Comparison of ENCODE assay signal across 9 cellular contexts in the genomic region with DNA sequence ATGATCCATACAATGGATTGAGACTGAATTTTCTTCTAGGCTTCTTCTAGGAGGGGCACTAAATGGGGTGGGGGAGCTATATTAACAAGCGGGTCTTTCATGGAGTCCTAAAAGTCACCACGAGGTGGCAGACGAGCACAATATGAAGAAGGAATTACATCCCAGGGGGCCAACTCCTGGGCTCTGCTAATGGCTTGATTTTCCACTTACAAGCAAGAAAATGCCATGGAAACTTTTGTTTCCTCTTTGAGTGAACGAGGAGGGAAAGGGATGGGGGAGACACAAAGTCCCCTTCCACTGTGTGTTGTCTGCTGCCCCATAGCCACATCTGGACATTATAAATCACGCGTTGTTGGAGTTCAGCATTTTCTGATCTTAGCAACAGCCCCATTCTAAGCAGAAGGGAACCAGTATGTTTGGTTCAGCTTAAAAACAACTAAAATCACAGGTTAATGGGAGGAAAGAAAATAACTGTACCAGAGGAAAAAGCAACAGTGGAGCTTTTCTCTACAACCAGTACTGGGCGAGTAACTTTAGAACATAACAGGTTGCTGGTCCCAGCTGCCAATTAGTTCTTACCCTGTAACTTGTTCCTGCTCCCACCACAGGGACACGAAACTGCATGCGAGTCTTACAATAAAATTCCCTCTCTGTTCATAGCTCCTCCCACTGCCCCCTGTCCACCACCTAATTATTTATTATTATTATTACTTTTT.
DNase-seq lines count a peak whose midpoint lies in the region; ATAC-seq and TF ChIP-seq lines count a peak whose summit lies in the region.
"Had no signal": no experiment of that assay in that cellular context is flagged by ENCODE, and none has a peak within 500 bp of the region (broad histone marks: within the 10 kb centered on the region; RNA-seq: fewer than 3 reads in every experiment).

No MANE protein-coding gene starts in this region.

- no peaks in the 10 kb centered on the region for H3K4me1 Mint-ChIP-seq in activated CD8-positive, alpha-beta T cell treated with anti-CD3 and anti-CD28 coated beads, Interleukin-2, amount 10 ng/mL, durations not matched to agents 7 days and 5 days (ENCODE audit: low read depth)
- H3K4me1 Mint-ChIP-seq in nephron progenitor cell (peaks cover 93% of the 10 kb centered on the region), type B pancreatic cell (ENCODE audit: unreplicated experiment) (peaks cover 80% of the 10 kb centered on the region)

- peak; percentile 36 for DNase-seq in GM10266 (ENCODE audit: extremely low spot score)
- peak; percentile 47 for DNase-seq in NCI-H446 treated with DMSO at 0.1 percent for 48 hours (lab: John Stamatoyannopoulos, UW)
- DNase-seq in activated CD8-positive, alpha-beta T cell treated with anti-CD3 and anti-CD28 coated beads, Interleukin-2, amount 10 ng/mL, durations not matched to agents 7 days and 5 days: peak; percentile 57
- no peak for DNase-seq in esophagus muscularis mucosa (ENCODE audit: extremely low spot score)
- peak; percentile 82 for DNase-seq in nephron progenitor cell
- peak; percentile 72 for DNase-seq in type B pancreatic cell (ENCODE audit: extremely low spot score, unreplicated experiment)

- H3K4me3 ChIP-seq in esophagus muscularis mucosa: no peak overlapping the region

- no peak overlapping the region for H3K27ac Mint-ChIP-seq in activated CD8-positive, alpha-beta T cell treated with anti-CD3 and anti-CD28 coated beads, Interleukin-2, amount 10 ng/mL, durations not matched to agents 7 days and 5 days
- H3K27ac Mint-ChIP-seq in nephron progenitor cell (no peak overlapping the region), type B pancreatic cell (peak overlapping the region; percentile 27)

- TF ChIP-seq CTCF in GM10266 (IDR thresholded peaks at IDR 0.05; ENCODE audit: control insufficient read depth, insufficient read depth, low read depth, missing control alignments) (peak; percentile 50), esophagus muscularis mucosa (IDR thresholded peaks at IDR 0.05) (peak; percentile 78 to 82 (median 80)), nephron progenitor cell (IDR thresholded peaks at IDR 0.05) (peak; percentile 82), type B pancreatic cell (conservative IDR thresholded peaks at IDR 0.05) (peak; percentile 93)

- no peaks in the 10 kb centered on the region for H3K27me3 ChIP-seq in esophagus muscularis mucosa

- H3K4me3 Mint-ChIP-seq in activated CD8-positive, alpha-beta T cell treated with anti-CD3 and anti-CD28 coated beads, Interleukin-2, amount 10 ng/mL, durations not matched to agents 7 days and 5 days: no peak overlapping the region
- peak overlapping the region; percentile 24 for H3K4me3 Mint-ChIP-seq in nephron progenitor cell
- peak overlapping the region; percentile 10 for H3K4me3 Mint-ChIP-seq in type B pancreatic cell

- CTCF ChIA-PET in activated CD8-positive, alpha-beta T cell treated with anti-CD3 and anti-CD28 coated beads, Interleukin-2, amount 10 ng/mL, durations not matched to agents 7 days and 5 days (lab: Charles Lee): interaction anchor here (0.7 to 4.4 kb wide), 25 partner anchors 10 to 1416 kb away, joined by 3 to 32 read pairs (median 3); no protein-coding TSS in a partner anchor

- no peaks in the 10 kb centered on the region for H3K36me3 Mint-ChIP-seq in activated CD8-positive, alpha-beta T cell treated with anti-CD3 and anti-CD28 coated beads, Interleukin-2, amount 10 ng/mL, durations not matched to agents 7 days and 5 days (ENCODE audit: low read depth)
- H3K36me3 Mint-ChIP-seq in nephron progenitor cell (ENCODE audit: low read depth) (no peaks in the 10 kb centered on the region), type B pancreatic cell (no peaks in the 10 kb centered on the region)

- no peaks in the 10 kb centered on the region for H3K9me3 ChIP-seq in esophagus muscularis mucosa

- peaks cover 0 to 22% (median 21%) of the 10 kb centered on the region in 4 donors for H3K4me1 ChIP-seq in esophagus muscularis mucosa

- peaks cover 45% of the 10 kb centered on the region for H3K27me3 Mint-ChIP-seq in activated CD8-positive, alpha-beta T cell treated with anti-CD3 and anti-CD28 coated beads, Interleukin-2, amount 10 ng/mL, durations not matched to agents 7 days and 5 days (ENCODE audit: low read depth)
- H3K27me3 Mint-ChIP-seq in nephron progenitor cell (ENCODE audit: low read depth, poor library complexity) (no peaks in the 10 kb centered on the region), type B pancreatic cell (peaks cover 11% of the 10 kb centered on the region)

- no peak overlapping the region for H3K27ac ChIP-seq in esophagus muscularis mucosa (replicated peaks in 1 of 4)
- H3K27ac ChIP-seq: epithelial cell of prostate had no signal

- H3K9me3 Mint-ChIP-seq in activated CD8-positive, alpha-beta T cell treated with anti-CD3 and anti-CD28 coated beads, Interleukin-2, amount 10 ng/mL, durations not matched to agents 7 days and 5 days (ENCODE audit: insufficient read depth): no peaks in the 10 kb centered on the region
- no peaks in the 10 kb centered on the region for H3K9me3 Mint-ChIP-seq in nephron progenitor cell
- H3K9me3 Mint-ChIP-seq in type B pancreatic cell: no peaks in the 10 kb centered on the region

- intact Hi-C loops in esophagus muscularis mucosa (cut with DNase I): loop anchor here (10.0 kb wide), 2 partner anchors 434 to 1684 kb away; no protein-coding TSS in a partner anchor

- no peaks in the 10 kb centered on the region for H3K36me3 ChIP-seq in esophagus muscularis mucosa

- POLR2A ChIA-PET in activated CD8-positive, alpha-beta T cell treated with anti-CD3 and anti-CD28 coated beads, Interleukin-2, amount 10 ng/mL, durations not matched to agents 7 days and 5 days (lab: Charles Lee): no interaction called here

- TF ChIP-seq EP300 in esophagus muscularis mucosa (IDR thresholded peaks at IDR 0.05): no peak

- no peak for TF ChIP-seq POLR2A in esophagus muscularis mucosa (IDR thresholded peaks at IDR 0.05; ENCODE audit: low read depth)

- ATAC-seq in HG02970 (IDR thresholded peaks at IDR 0.05; ENCODE audit: low FRiP score, unreplicated experiment): peak; percentile 69
- peak; percentile 60 for ATAC-seq in activated CD8-positive, alpha-beta T cell treated with anti-CD3 and anti-CD28 coated beads, Interleukin-2, amount 10 ng/mL, durations not matched to agents 7 days and 5 days
- ATAC-seq in HG02840 (IDR thresholded peaks at IDR 0.05; ENCODE audit: low FRiP score, unreplicated experiment): no peak

- 45% methylated on average over 9 of the region's 9 CpGs for WGBS in esophagus muscularis mucosa
